26 cellular contexts compared by ENCODE assay signal in the genomic region with DNA sequence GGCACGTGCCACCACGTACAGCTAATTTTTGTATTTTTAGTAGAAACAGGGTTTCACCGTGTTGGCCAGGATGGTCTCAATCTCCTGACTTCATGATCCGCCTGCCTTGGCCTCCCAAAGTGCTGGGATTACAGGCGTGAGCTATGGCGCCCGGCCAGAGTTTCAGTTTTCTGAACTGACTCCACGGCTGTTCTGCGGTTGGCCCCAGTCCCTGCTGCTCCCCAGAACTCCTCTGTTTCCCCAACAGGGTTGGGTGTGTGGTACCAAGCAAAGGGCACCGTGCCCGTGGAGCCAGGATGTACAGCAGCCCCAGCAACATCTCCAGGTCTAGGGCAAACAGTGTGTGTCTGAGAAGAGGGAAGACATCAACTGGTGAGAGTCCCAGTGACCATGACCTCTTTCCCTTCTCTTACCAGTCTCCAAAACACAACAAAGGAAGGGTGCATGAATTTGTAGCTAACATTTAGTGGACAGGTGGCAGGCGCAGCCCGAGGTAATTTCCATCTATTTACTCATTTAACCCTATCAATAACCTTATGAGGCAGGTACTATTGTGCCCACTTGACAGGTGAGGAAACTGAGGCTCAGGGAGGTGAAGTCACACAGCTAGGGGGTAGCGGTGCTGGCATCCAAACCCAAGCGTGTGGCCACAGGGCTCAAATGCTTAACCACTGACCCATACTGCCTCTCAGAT.
"Had no signal": no experiment of that assay in that cellular context is flagged by ENCODE, and none has a peak within 500 bp of the region (broad histone marks: within the 10 kb centered on the region; RNA-seq: fewer than 3 reads in every experiment).

No MANE protein-coding gene starts in this region.

- H3K9me3 ChIP-seq: SJCRH30 had no signal

- H3K9me3 Mint-ChIP-seq: activated CD4-positive, alpha-beta T cell treated with anti-CD3 and anti-CD28 coated beads, Interleukin-2, amount 10 ng/mL, durations not matched to agents 24 days and 14 days; activated CD8-positive, alpha-beta T cell treated with anti-CD3 and anti-CD28 coated beads for 36 hours; activated naive CD8-positive, alpha-beta T cell treated with anti-CD3 and anti-CD28 coated beads for 36 hours; activated T-cell treated with anti-CD3 and anti-CD28 coated beads, Interleukin-2, amount 50 U/mL, for 24 hours; activated T-helper 2 cell treated with anti-CD3 and anti-CD28 coated beads, Interferon-gamma antibody, Interleukin-2, Interleukin-4, amounts not matched to agents 10 μg/mL and 5 μg/mL and 100 μg/mL, durations not matched to agents 14 hours and 24 hours and 36 hours; central memory CD8-positive, alpha-beta T cell; T-helper 1 cell treated with Interleukin-12 subunit alpha and Interleukin-12 subunit beta and Interleukin-4 antibody, amounts not matched to agents 30 μg/mL and 1 μg/mL, for 36 hours; T-helper 2 cell treated with Interferon-gamma antibody and Interleukin-4, amounts not matched to agents 5 μg/mL and 100 μg/mL, for 36 hours had no signal

- H3K4me1 ChIP-seq: SJCRH30 had no signal

- H3K4me3 Mint-ChIP-seq: activated CD4-positive, alpha-beta T cell treated with anti-CD3 and anti-CD28 coated beads, Interleukin-2, amount 10 ng/mL, durations not matched to agents 24 days and 14 days; activated CD8-positive, alpha-beta T cell treated with anti-CD3 and anti-CD28 coated beads for 36 hours; activated naive CD8-positive, alpha-beta T cell treated with anti-CD3 and anti-CD28 coated beads for 36 hours; activated T-cell treated with anti-CD3 and anti-CD28 coated beads, Interleukin-2, amount 50 U/mL, for 24 hours; central memory CD8-positive, alpha-beta T cell; T-helper 1 cell treated with Interleukin-12 subunit alpha and Interleukin-12 subunit beta and Interleukin-4 antibody, amounts not matched to agents 30 μg/mL and 1 μg/mL, for 36 hours; T-helper 2 cell treated with Interferon-gamma antibody and Interleukin-4, amounts not matched to agents 5 μg/mL and 100 μg/mL, for 36 hours had no signal

- DNase-seq: activated CD4-positive, alpha-beta T cell treated with anti-CD3 and anti-CD28 coated beads, Interleukin-2, amount 10 ng/mL, durations not matched to agents 24 days and 14 days; activated CD4-positive, alpha-beta T cell treated with anti-CD3 and anti-CD28 coated beads, Interleukin-2, amount 50 U/mL, for 4 hours; activated CD8-positive, alpha-beta T cell treated with anti-CD3 and anti-CD28 coated beads for 36 hours; activated naive CD4-positive, alpha-beta T cell treated with anti-CD3 and anti-CD28 coated beads, Interleukin-2, amount 50 U/mL, for 16 hours; activated naive CD8-positive, alpha-beta T cell treated with anti-CD3 and anti-CD28 coated beads for 36 hours; activated T-cell treated with anti-CD3 and anti-CD28 coated beads, Interleukin-2, amount 50 U/mL, for 24 hours; amniotic stem cell; aorta; NCI-H1048; NCI-H1105 treated with DMSO at 0.1 percent for 48 hours; NCI-H1436; NCI-H1694; NCI-H1930; NCI-H2081 treated with DMSO at 0.1 percent for 48 hours; NCI-H446 treated with DMSO at 0.1 percent for 48 hours; NCI-H524; NCI-H69; SHP77; SJCRH30 had no signal

- H3K36me3 ChIP-seq: cardiac muscle cell, SJCRH30 had no signal

- ATAC-seq: activated CD8-positive, alpha-beta T cell treated with anti-CD3 and anti-CD28 coated beads for 36 hours; Panc1 had no signal

- H3K4me3 ChIP-seq: cardiac muscle cell, SJCRH30, SK-N-MC had no signal

- H3K4me1 Mint-ChIP-seq: central memory CD8-positive, alpha-beta T cell had no signal

- H3K27ac ChIP-seq: cardiac muscle cell, SJCRH30, SK-N-MC had no signal

- H3K27me3 Mint-ChIP-seq: activated CD4-positive, alpha-beta T cell treated with anti-CD3 and anti-CD28 coated beads, Interleukin-2, amount 10 ng/mL, durations not matched to agents 24 days and 14 days; activated CD8-positive, alpha-beta T cell treated with anti-CD3 and anti-CD28 coated beads for 36 hours; activated naive CD8-positive, alpha-beta T cell treated with anti-CD3 and anti-CD28 coated beads for 36 hours; activated T-cell treated with anti-CD3 and anti-CD28 coated beads, Interleukin-2, amount 50 U/mL, for 24 hours; central memory CD8-positive, alpha-beta T cell had no signal

- H3K27ac Mint-ChIP-seq: activated CD4-positive, alpha-beta T cell treated with anti-CD3 and anti-CD28 coated beads, Interleukin-2, amount 10 ng/mL, durations not matched to agents 24 days and 14 days; activated CD8-positive, alpha-beta T cell treated with anti-CD3 and anti-CD28 coated beads for 36 hours; activated naive CD8-positive, alpha-beta T cell treated with anti-CD3 and anti-CD28 coated beads for 36 hours; activated T-cell treated with anti-CD3 and anti-CD28 coated beads, Interleukin-2, amount 50 U/mL, for 24 hours; activated T-helper 2 cell treated with anti-CD3 and anti-CD28 coated beads, Interferon-gamma antibody, Interleukin-2, Interleukin-4, amounts not matched to agents 10 μg/mL and 5 μg/mL and 100 μg/mL, durations not matched to agents 14 hours and 24 hours and 36 hours; T-helper 1 cell treated with Interleukin-12 subunit alpha and Interleukin-12 subunit beta and Interleukin-4 antibody, amounts not matched to agents 30 μg/mL and 1 μg/mL, for 36 hours; T-helper 2 cell treated with Interferon-gamma antibody and Interleukin-4, amounts not matched to agents 5 μg/mL and 100 μg/mL, for 36 hours had no signal

- H3K27me3 ChIP-seq: cardiac muscle cell, SJCRH30 had no signal
